In the genomic region with DNA sequence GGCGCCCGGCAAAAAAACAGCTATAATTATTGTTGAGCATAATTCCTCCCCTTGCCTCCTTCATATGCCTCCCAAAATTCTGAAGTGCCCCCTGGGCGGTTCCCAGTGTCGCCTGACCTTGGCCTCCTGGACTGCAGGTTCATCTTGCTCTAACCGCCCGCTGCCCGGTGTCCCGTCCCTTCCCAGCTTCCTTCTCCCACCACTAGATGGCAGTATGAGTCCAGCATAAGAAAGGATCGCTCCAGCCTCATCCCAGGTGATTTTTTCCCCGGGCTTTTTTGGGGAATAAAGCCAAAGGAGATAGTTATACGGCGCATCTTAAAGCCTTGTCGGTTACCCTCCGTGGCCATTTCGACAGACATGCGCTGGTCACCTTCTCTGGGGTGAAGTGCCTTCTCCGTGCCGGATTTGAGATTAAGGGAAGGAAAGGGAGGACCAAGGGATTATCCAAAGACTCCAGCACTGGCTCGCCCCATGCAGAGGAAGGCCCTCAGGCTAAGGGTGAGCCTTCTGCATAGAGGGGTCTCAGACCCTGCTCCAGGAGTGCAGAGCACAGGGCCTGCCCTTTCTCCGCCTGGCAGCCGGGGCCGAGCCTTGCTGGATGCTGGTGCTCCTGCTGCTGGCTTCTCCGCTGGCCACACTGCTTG, we compare ENCODE assay signal across 8 cellular contexts. TPM values are rescaled to one million over a fixed set of nuclear protein-coding genes. Genes with fewer than 3 reads are reported as not detected.
DNase-seq lines count a peak whose midpoint lies in the region; ATAC-seq and TF ChIP-seq lines count a peak whose summit lies in the region.

No MANE protein-coding gene starts in this region.

- H3K36me3 ChIP-seq in breast epithelium = no peaks in the 10 kb centered on the region

- peak; percentile 89 for TF ChIP-seq CTCF in AG09309 (IDR thresholded peaks at IDR 0.05; ENCODE audit: control insufficient read depth, insufficient read depth, low read depth, low read length, missing control alignments)
- TF ChIP-seq CTCF in WI38 (IDR thresholded peaks at IDR 0.05; ENCODE audit: low read depth, low read length) = peak; percentile 83
- peak; percentile 82 to 89 (median 84) for TF ChIP-seq CTCF in breast epithelium (IDR thresholded peaks at IDR 0.05)

- no peak overlapping the region for H3K27ac ChIP-seq in breast epithelium

- intact Hi-C loops in breast epithelium (cut with DNase I; ENCODE audit: low total_unique reads) = loop anchor here (10.0 kb wide), 1 partner anchor 551 kb away; no protein-coding TSS in a partner anchor

- DNase-seq in AG09309 (ENCODE audit: low read depth) (no peak), NCI-H2081 treated with DMSO at 0.1 percent for 48 hours (lab: John Stamatoyannopoulos, UW) (peak; percentile 18), breast epithelium (ENCODE audit: low spot score in 2 of 2) (peak; percentile 61 to 65), iPS-NIHi7 (ENCODE audit: extremely low spot score) (peak; percentile 91)
- DNase-seq in stimulated activated CD4-positive, alpha-beta T cell treated with anti-CD3 and anti-CD28 coated beads, Interleukin-1b, Interleukin-23, amount 100 ng/mL, for 1 hour (ENCODE audit: low read depth in 2 of 2) = peak; percentile 25 to 27

- no peaks in the 10 kb centered on the region for H3K9me3 ChIP-seq in breast epithelium

- H3K4me3 ChIP-seq in AG09309 (ENCODE audit: control insufficient read depth, low read depth, low read length) = no peak overlapping the region
- H3K4me3 ChIP-seq in WI38 (ENCODE audit: low read depth, low read length) = no peak overlapping the region
- peak overlapping the region in 1 of 3 donors; percentile 46 for H3K4me3 ChIP-seq in breast epithelium

- ATAC-seq in GM19467 (IDR thresholded peaks at IDR 0.05; ENCODE audit: unreplicated experiment) = peak; percentile 59
- no peak for ATAC-seq in GM19351 (IDR thresholded peaks at IDR 0.05; ENCODE audit: unreplicated experiment)

- no peak for TF ChIP-seq POLR2A in breast epithelium (IDR thresholded peaks at IDR 0.05)

- H3K27me3 ChIP-seq in breast epithelium = no peaks in the 10 kb centered on the region

- H3K4me1 ChIP-seq in breast epithelium = peaks cover 0 to 3% of the 10 kb centered on the region in 2 donors

RNA-seq across cellular contexts. Expression of a gene that starts 45.8 kb away (rescaled TPM):
- 100 to 1,000 TPM; 163 to 278 (median 179) TPM for total RNA-seq in breast epithelium
